22 cellular contexts compared by ENCODE assay signal in genomic region chr2:192887296-192887695, GRCh38.
DNase-seq lines count a peak whose midpoint lies in the region; ATAC-seq, FAIRE-seq and TF ChIP-seq lines count a peak whose summit lies in the region.
"Had no signal": no experiment of that assay in that cellular context is flagged by ENCODE, and none has a peak within 500 bp of the region (broad histone marks: within the 10 kb centered on the region; RNA-seq: fewer than 3 reads in every experiment).

No MANE protein-coding gene starts in this region.

- peak; percentile 5; the same call in 1 of the 2 replicates for TF ChIP-seq RAD21 in SK-N-SH (IDR thresholded peaks at IDR 0.05; ENCODE audit: low read length)

- no peaks in the 10 kb centered on the region for H3K36me3 ChIP-seq in SK-N-SH (replicated peaks in 1 of 2; ENCODE audit: control insufficient read depth in 1 of 2, insufficient read depth in 2 of 2, low read length in 1 of 2)
- no peaks in the 10 kb centered on the region for H3K36me3 ChIP-seq in kidney (ENCODE audit: control insufficient read depth in 1 of 2, insufficient read depth in 2 of 2, low read length in 2 of 2)
- H3K36me3 ChIP-seq: BLaER1, SJSA1 had no signal

- DNase-seq in Caki2 (ENCODE audit: low read depth) = peak; percentile 64
- no peak for DNase-seq in D721Med (ENCODE audit: insufficient read length, low spot score)
- peak; percentile 36 for DNase-seq in SK-N-SH
- DNase-seq in kidney = no peak
- no peak for DNase-seq in NK-92 treated with Interleukin-12 subunit alpha and Interleukin-12 subunit beta, amount 100 ng/mL, for 24 hours (lab: John Stamatoyannopoulos, UW)
- DNase-seq in NCI-H146 (lab: John Stamatoyannopoulos, UW) = no peak
- DNase-seq: ACHN; Caco-2; CD4-positive, alpha-beta T cell; GOT3; KG1; MV-4-11; NCI-H2171; NCI-H526 had no signal

- TF ChIP-seq CTCF in D721Med (IDR thresholded peaks at IDR 0.05; ENCODE audit: insufficient read depth, missing control alignments) (no peak), SK-N-SH (IDR thresholded peaks at IDR 0.05) (no peak), kidney (IDR thresholded peaks at IDR 0.05; ENCODE audit: borderline replicate concordance, extremely low read depth, insufficient read depth) (no peak)

- ATAC-seq in GM18870 (IDR thresholded peaks at IDR 0.05; ENCODE audit: unreplicated experiment) = no peak
- ATAC-seq: HCT116, Right ventricle myocardium inferior had no signal

- POLR2A ChIA-PET in SK-N-SH (lab: Yijun Ruan, JAX) = no interaction called here

- H3K4me3 ChIP-seq in SK-N-SH (ENCODE audit: low read depth in 2 of 2, low read length in 1 of 2) = no peak overlapping the region
- H3K4me3 ChIP-seq in kidney (ENCODE audit: low read length in 2 of 2) = no peak overlapping the region
- H3K4me3 ChIP-seq: BLaER1, SJSA1 had no signal

- no peaks in the 10 kb centered on the region for H3K79me2 ChIP-seq in SK-N-SH (ENCODE audit: insufficient read depth)

- no peaks in the 10 kb centered on the region for H4K20me1 ChIP-seq in SK-N-SH (ENCODE audit: insufficient read depth)
- H4K20me1 ChIP-seq: BLaER1 had no signal

- peak in 1 of 2 experiments; percentile 78; a peak in 2 of 4 replicates for TF ChIP-seq EP300 in SK-N-SH (IDR thresholded peaks at IDR 0.05; ENCODE audit: borderline replicate concordance in 1 of 2, low read depth in 1 of 2, low read length in 1 of 2)

- FAIRE-seq in D721Med (lab: Jason Lieb, UNC) (peak; percentile 38), kidney (lab: Jason Lieb, UNC) (peak; percentile 63)
- FAIRE-seq: G401.6, GM12892, HTR-8/SVneo had no signal

- H2AFZ ChIP-seq in SK-N-SH (ENCODE audit: low read depth) = no peak overlapping the region

- H3K9me3 ChIP-seq in SK-N-SH (no peaks in the 10 kb centered on the region), kidney (ENCODE audit: control insufficient read depth in 1 of 2, low read length in 2 of 2) (no peaks in the 10 kb centered on the region)
- H3K9me3 ChIP-seq: BLaER1, Caco-2, SJSA1 had no signal

- H3K27me3 ChIP-seq in SK-N-SH (ENCODE audit: insufficient read depth) = no peaks in the 10 kb centered on the region
- H3K27me3 ChIP-seq: BLaER1, SJSA1 had no signal

- peak overlapping the region in 1 of 2 experiments; percentile 60; a peak in 1 of 4 replicates for H3K27ac ChIP-seq in SK-N-SH (ENCODE audit: low read depth in 2 of 2, low read length in 1 of 2)
- H3K27ac ChIP-seq in kidney (ENCODE audit: low read depth in 2 of 2, low read length in 2 of 2) = no peak overlapping the region
- H3K27ac ChIP-seq: BLaER1, SJSA1 had no signal

- no peaks in the 10 kb centered on the region for H3F3A ChIP-seq in SK-N-SH (replicated peaks; ENCODE audit: insufficient read depth)

- no peak overlapping the region for H3K4me2 ChIP-seq in SK-N-SH
- H3K4me2 ChIP-seq: BLaER1 had no signal

- in situ Hi-C loops in Caki2 (cut with HindIII; ENCODE audit: low pct_unique_long_range_greater_than_20kb, low sequenced_read_pairs) = no loop called here

- no peaks in the 10 kb centered on the region for H3K9me2 ChIP-seq in SK-N-SH

- intact Hi-C loops in kidney (cut with DNase I) = no loop called here

- CTCF ChIA-PET in SK-N-SH (lab: Yijun Ruan, JAX) = interaction anchor here (0.6 kb wide), 2 partner anchors 273 to 695 kb away, joined by 3 read pairs; no protein-coding TSS in a partner anchor

- H3K9ac ChIP-seq in SK-N-SH = no peak overlapping the region
- H3K9ac ChIP-seq in kidney (ENCODE audit: low read length in 2 of 2) = no peak overlapping the region
- H3K9ac ChIP-seq: BLaER1 had no signal

- H3K4me1 ChIP-seq in SK-N-SH (ENCODE audit: control insufficient read depth in 1 of 2, insufficient read depth in 2 of 2, low read depth in 1 of 2, low read length in 1 of 2) (peaks cover 0 to 11% of the 10 kb centered on the region in 2 experiments; a peak in 2 of 4 replicates), kidney (ENCODE audit: control insufficient read depth in 1 of 2, insufficient read depth in 1 of 2, low read depth in 1 of 2, low read length in 2 of 2) (no peaks in the 10 kb centered on the region)
- H3K4me1 ChIP-seq: BLaER1, Caco-2, SJSA1 had no signal

TF ChIP-seq in SK-N-SH, 30 proteins besides CTCF, POLR2A, EP300 and RAD21:
- peak; percentile 93 for TF ChIP-seq RCOR1 (IDR thresholded peaks at IDR 0.05; ENCODE audit: low read length)
- peak; percentile 30 for TF ChIP-seq CHD2 (IDR thresholded peaks at IDR 0.05; ENCODE audit: low read length, partially characterized antibody)
- TF ChIP-seq FOXM1 (IDR thresholded peaks at IDR 0.05; ENCODE audit: low read depth) = no peak
- peak; percentile 54 for TF ChIP-seq GATA2 (CRISPR knock-in tag; IDR thresholded peaks at IDR 0.05)

Comparison
In these comparisons a context has a peak if more than half of its experiments do, and no peak if none do; other contexts are left out.
1. DNase-seq: peak in Caki2 (single experiment) and SK-N-SH (single experiment); none in D721Med (single experiment), kidney (single experiment), NK-92 treated with Interleukin-12 subunit alpha and Interleukin-12 subunit beta, amount 100 ng/mL, for 24 hours (single experiment) and NCI-H146 (single experiment).